Comparison of ENCODE assay signal across 13 cellular contexts in the genomic region with DNA sequence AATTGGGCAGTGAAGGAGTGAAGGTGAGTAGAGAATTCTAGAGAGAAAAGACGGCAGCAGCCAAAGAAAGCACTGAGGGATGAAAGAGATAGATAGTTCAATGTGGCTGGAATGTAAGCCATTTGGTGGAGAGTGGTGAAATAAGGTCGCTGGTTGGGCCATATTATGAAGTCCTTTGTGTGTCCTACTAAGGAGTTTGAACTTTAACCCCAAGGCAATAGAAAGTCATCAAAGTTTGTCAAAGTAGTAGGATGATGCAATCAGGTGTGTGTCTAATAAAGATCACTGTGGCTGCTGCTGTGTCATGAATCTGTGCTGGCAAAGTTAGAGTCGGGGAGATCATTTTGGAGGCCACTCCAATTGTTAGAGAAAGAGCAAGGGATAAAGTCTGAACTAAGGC. TPM values are rescaled to one million over a fixed set of nuclear protein-coding genes. Genes with fewer than 3 reads are reported as not detected.
A peak's percentile ranks its signal among the peaks of the same experiment; 100 is the strongest.
DNase-seq lines count a peak whose midpoint lies in the region; ATAC-seq and TF ChIP-seq lines count a peak whose summit lies in the region.
"Had no signal": no experiment of that assay in that cellular context is flagged by ENCODE, and none has a peak within 500 bp of the region (broad histone marks: within the 10 kb centered on the region; RNA-seq: fewer than 3 reads in every experiment).

No MANE protein-coding gene starts in this region.

- peak overlapping the region; percentile 34 for H3K4me3 Mint-ChIP-seq in Caco-2 (ENCODE audit: unreplicated experiment)
- H3K4me3 Mint-ChIP-seq in activated naive CD8-positive, alpha-beta T cell treated with anti-CD3 and anti-CD28 coated beads, Interleukin-2, amount 50 U/mL, for 24 hours = no peak overlapping the region

- peaks cover 42% of the 10 kb centered on the region for H3K4me1 Mint-ChIP-seq in Caco-2 (ENCODE audit: low read depth, unreplicated experiment)
- H3K4me1 Mint-ChIP-seq in activated naive CD8-positive, alpha-beta T cell treated with anti-CD3 and anti-CD28 coated beads, Interleukin-2, amount 50 U/mL, for 24 hours = peaks cover 22% of the 10 kb centered on the region

- ATAC-seq in activated naive CD8-positive, alpha-beta T cell treated with anti-CD3 and anti-CD28 coated beads, Interleukin-2, amount 50 U/mL, for 24 hours = no peak
- ATAC-seq in right lobe of liver = peak; percentile 77 to 84 (median 79)
- no peak for ATAC-seq in GM21717 (IDR thresholded peaks at IDR 0.05; ENCODE audit: unreplicated experiment)
- no peak for ATAC-seq in heart right ventricle
- ATAC-seq: GM12878, upper lobe of right lung had no signal

- H3K36me3 Mint-ChIP-seq in Caco-2 (ENCODE audit: insufficient read depth, unreplicated experiment) = peaks cover 43% of the 10 kb centered on the region
- peaks cover 21% of the 10 kb centered on the region for H3K36me3 Mint-ChIP-seq in activated naive CD8-positive, alpha-beta T cell treated with anti-CD3 and anti-CD28 coated beads, Interleukin-2, amount 50 U/mL, for 24 hours (ENCODE audit: low read depth)

- no peaks in the 10 kb centered on the region for H3K9me3 Mint-ChIP-seq in Caco-2 (ENCODE audit: unreplicated experiment)
- H3K9me3 Mint-ChIP-seq in activated naive CD8-positive, alpha-beta T cell treated with anti-CD3 and anti-CD28 coated beads, Interleukin-2, amount 50 U/mL, for 24 hours = no peaks in the 10 kb centered on the region

- BruUV-seq in Caco-2 (replicated peaks; lab: Mats Ljungman, UMichigan) = no TSS peak

- no peak for TF ChIP-seq CTCF in Caco-2 (IDR thresholded peaks at IDR 0.05; ENCODE audit: insufficient read depth in 1 of 2, low read depth in 1 of 2, low read length in 1 of 2, severe bottlenecking in 1 of 2, unreplicated experiment in 1 of 2)
- no peak for TF ChIP-seq CTCF in right lobe of liver (IDR thresholded peaks at IDR 0.05)
- no peak for TF ChIP-seq CTCF in heart right ventricle (IDR thresholded peaks at IDR 0.05)

- no peaks in the 10 kb centered on the region for H3K27me3 Mint-ChIP-seq in Caco-2 (ENCODE audit: insufficient read depth, unreplicated experiment)
- H3K27me3 Mint-ChIP-seq in activated naive CD8-positive, alpha-beta T cell treated with anti-CD3 and anti-CD28 coated beads, Interleukin-2, amount 50 U/mL, for 24 hours = no peaks in the 10 kb centered on the region

- TF ChIP-seq POLR2A in right lobe of liver (IDR thresholded peaks at IDR 0.05) = no peak

- H3K4me3 ChIP-seq in Caco-2 (ENCODE audit: low read depth, low read length) (no peak overlapping the region), right lobe of liver (no peak overlapping the region), heart right ventricle (no peak overlapping the region)
- H3K4me3 ChIP-seq: GM12878, upper lobe of right lung had no signal

- H3K27ac Mint-ChIP-seq in Caco-2 (ENCODE audit: unreplicated experiment) = peak overlapping the region; percentile 87
- peak overlapping the region; percentile 60 for H3K27ac Mint-ChIP-seq in activated naive CD8-positive, alpha-beta T cell treated with anti-CD3 and anti-CD28 coated beads, Interleukin-2, amount 50 U/mL, for 24 hours

- no peak for TF ChIP-seq RAD21 in Ishikawa (IDR thresholded peaks at IDR 0.05; ENCODE audit: low read depth)

- intact Hi-C loops in Caco-2 (cut with micrococcal nuclease; ENCODE audit: unreplicated experiment) (loop anchor here (1.0 to 5.0 kb wide), 3 partner anchors 19 to 275 kb away; a partner anchor contains a TSS), right lobe of liver (cut with DNase I) (no loop called here), heart right ventricle (cut with DNase I) (no loop called here)

- H3K27ac ChIP-seq in right lobe of liver = peak overlapping the region in 2 of 3 donors; percentile 50 to 78
- no peak overlapping the region for H3K27ac ChIP-seq in heart right ventricle
- H3K27ac ChIP-seq: upper lobe of right lung had no signal

- no peak for TF ChIP-seq EP300 in Ishikawa (IDR thresholded peaks at IDR 0.05; ENCODE audit: borderline replicate concordance)

- H3K36me3 ChIP-seq in Caco-2 (ENCODE audit: control insufficient read depth, insufficient read depth, low read length) (no peaks in the 10 kb centered on the region), right lobe of liver (no peaks in the 10 kb centered on the region), heart right ventricle (peaks cover 0 to 10% (median 0%) of the 10 kb centered on the region in 9 donors)
- H3K36me3 ChIP-seq: upper lobe of right lung had no signal

- 21% methylated on average over 3 of the region's 3 CpGs for WGBS in right lobe of liver (ENCODE audit: insufficient coverage, low coverage, low lambda C conversion rate, missing lambda C conversion rate)
- 93% methylated on average over 3 of the region's 3 CpGs for WGBS in heart right ventricle, 2 donors

- H3K27me3 ChIP-seq in Caco-2 (replicated peaks; ENCODE audit: control insufficient read depth, insufficient read depth, low read length) (no peaks in the 10 kb centered on the region), right lobe of liver (no peaks in the 10 kb centered on the region), heart right ventricle (no peaks in the 10 kb centered on the region)
- H3K27me3 ChIP-seq: upper lobe of right lung had no signal

- DNase-seq in Caco-2 (peak; percentile 84 to 87), right lobe of liver (peak in 1 of 3 donors; percentile 72), heart right ventricle (no peak), DMS79 treated with DMSO at 0.1 percent for 48 hours (lab: John Stamatoyannopoulos, UW) (no peak), DMS53 treated with DMSO at 0.1 percent for 48 hours (lab: John Stamatoyannopoulos, UW; ENCODE audit: unreplicated experiment) (no peak)
- DNase-seq in activated naive CD8-positive, alpha-beta T cell treated with anti-CD3 and anti-CD28 coated beads, Interleukin-2, amount 50 U/mL, for 24 hours = no peak
- DNase-seq: NCI-H1436, NCI-H526, T-helper 2 cell, upper lobe of right lung had no signal

- POLR2A ChIA-PET in Caco-2 (lab: Charles Lee) = interaction anchor here (0.6 to 1.1 kb wide), 3 partner anchors 10 to 62 kb away, joined by 3 to 6 read pairs (median 4); no protein-coding TSS in a partner anchor

- H3K4me1 ChIP-seq in Caco-2 = peaks cover 69% of the 10 kb centered on the region
- peaks cover 0 to 35% (median 14%) of the 10 kb centered on the region in 4 donors for H3K4me1 ChIP-seq in right lobe of liver
- H3K4me1 ChIP-seq in heart right ventricle = peaks cover 0 to 36% (median 5%) of the 10 kb centered on the region in 9 donors

- H3K9me3 ChIP-seq in Caco-2 (no peaks in the 10 kb centered on the region), right lobe of liver (no peaks in the 10 kb centered on the region), heart right ventricle (no peaks in the 10 kb centered on the region)
- H3K9me3 ChIP-seq: upper lobe of right lung had no signal

- CTCF ChIA-PET in Caco-2 (lab: Charles Lee) = interaction anchor here (0.8 kb wide), 1 partner anchor 10 kb away, joined by 3 read pairs; no protein-coding TSS in a partner anchor

TF ChIP-seq in Ishikawa, 13 proteins besides CTCF, POLR2A, EP300 and RAD21:
- TF ChIP-seq CEBPB (IDR thresholded peaks at IDR 0.05) = peak; percentile 68; the same call in 1 of the 2 replicates
- TF ChIP-seq TAF1 (IDR thresholded peaks at IDR 0.05; ENCODE audit: low read depth) = no peak

RNA-seq across cellular contexts. Expression of a gene that starts 18.7 kb away (rescaled TPM):
- total RNA-seq in Caco-2 (2022) (146 and 153 TPM in 2 replicates), right lobe of liver (10 to 100 TPM; 14.8 to 23.7 (median 18.9) TPM), heart right ventricle (10 to 100 TPM; 16.4 to 24.6 (median 19.2) TPM)
- polyA plus RNA-seq in heart right ventricle = 10 to 100 TPM in 1 of 2 donors, 1 to 10 TPM in 1; 8.3 to 25.7 TPM

RNA-seq across cellular contexts. Expression of a gene that starts 19.1 kb away (rescaled TPM):
- total RNA-seq in Caco-2 (2022) = 25.5 and 32.1 TPM in 2 replicates
- total RNA-seq in right lobe of liver = 1 to 10 TPM in 5 of 6 experiments, under 1 TPM in 1; 0.74 to 4.1 (median 2.2) TPM
- 1 to 10 TPM in 9 of 10 donors, under 1 TPM in 1; 1.00 to 4.4 (median 3.4) TPM for total RNA-seq in heart right ventricle
- polyA plus RNA-seq in heart right ventricle = 1 to 10 TPM; 1.5 to 4.7 TPM

RNA-seq across cellular contexts. Expression of a gene that starts 51.2 kb away (rescaled TPM):
- total RNA-seq in Caco-2 (2022) (34.7 and 37.7 TPM in 2 replicates), right lobe of liver (10 to 100 TPM in 1 of 6 experiments, 1 to 10 TPM in 5; 2.2 to 13.0 (median 3.7) TPM), heart right ventricle (100 to 1,000 TPM in 1 of 10 donors, 1 to 10 TPM in 9; 2.0 to 101 (median 4.2) TPM)
- 1 to 10 TPM; 5.0 to 6.5 TPM for polyA plus RNA-seq in heart right ventricle

Comparison
In these comparisons a context has a peak if more than half of its experiments do, and no peak if none do; other contexts are left out.
1. DNase-seq: peak in Caco-2 (2 of 2); none in activated naive CD8-positive, alpha-beta T cell treated with anti-CD3 and anti-CD28 coated beads, Interleukin-2, amount 50 U/mL, for 24 hours (single experiment), heart right ventricle (0 of 2), DMS79 treated with DMSO at 0.1 percent for 48 hours (single experiment) and DMS53 treated with DMSO at 0.1 percent for 48 hours (single experiment).
2. ATAC-seq: peak in right lobe of liver (4 of 4); none in activated naive CD8-positive, alpha-beta T cell treated with anti-CD3 and anti-CD28 coated beads, Interleukin-2, amount 50 U/mL, for 24 hours (single experiment), GM21717 (single experiment) and heart right ventricle (0 of 8).
3. H3K27ac ChIP-seq: peak in right lobe of liver (2 of 3); none in heart right ventricle (0 of 10).